12 cellular contexts compared by ENCODE assay signal in the genomic region with DNA sequence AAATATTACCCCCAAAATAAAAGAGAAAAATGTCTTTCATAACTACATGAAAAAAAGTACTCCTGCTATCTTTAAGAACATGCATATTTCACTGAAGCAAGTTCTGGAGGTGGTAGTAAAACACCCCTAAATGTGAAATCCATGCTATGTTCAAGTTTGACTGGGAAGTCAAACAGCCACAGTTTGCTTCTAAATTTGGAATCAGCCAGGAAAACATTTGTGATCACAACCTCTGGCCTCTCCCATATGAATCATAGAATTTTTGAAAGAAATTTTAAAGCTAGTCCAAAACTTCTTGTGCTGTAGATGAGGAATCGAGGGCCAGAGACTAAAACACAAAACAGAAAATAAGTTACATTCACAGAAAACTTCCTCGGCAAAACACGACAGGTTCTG. TPM values are rescaled to one million over a fixed set of nuclear protein-coding genes. Genes with fewer than 3 reads are reported as not detected.
DNase-seq lines count a peak whose midpoint lies in the region; ATAC-seq, FAIRE-seq and TF ChIP-seq lines count a peak whose summit lies in the region.
"Had no signal": no experiment of that assay in that cellular context is flagged by ENCODE, and none has a peak within 500 bp of the region (broad histone marks: within the 10 kb centered on the region; RNA-seq: fewer than 3 reads in every experiment).

No MANE protein-coding gene starts in this region.

- H2AK9ac ChIP-seq in IMR-90 (replicated peaks; ENCODE audit: low read depth, low read length, poor library complexity), result no peak overlapping the region

- no peaks in the 10 kb centered on the region for H3K36me3 ChIP-seq in IMR-90 (ENCODE audit: control insufficient read depth, insufficient read depth, low read length)
- no peaks in the 10 kb centered on the region for H3K36me3 ChIP-seq in bronchial epithelial cell (ENCODE audit: control insufficient read depth, insufficient read depth, low read length)
- no peaks in the 10 kb centered on the region for H3K36me3 ChIP-seq in left lung
- H3K36me3 ChIP-seq in suprapubic skin, result no peaks in the 10 kb centered on the region

- no peak for TF ChIP-seq EP300 in suprapubic skin (IDR thresholded peaks at IDR 0.05)

- peak overlapping the region; percentile 59 for H3K56ac ChIP-seq in IMR-90 (ENCODE audit: extremely low read depth, insufficient read depth, low read length)

- FAIRE-seq in bronchial epithelial cell (lab: Jason Lieb, UNC), result no peak
- FAIRE-seq in HTR-8/SVneo (lab: Jason Lieb, UNC), result no peak

- CTCF ChIA-PET in IMR-90 (lab: Yijun Ruan, JAX), result interaction anchor here (0.9 to 1.3 kb wide), 3 partner anchors 12 to 19 kb away, joined by 3 to 4 read pairs (median 3); no protein-coding TSS in a partner anchor

- H2BK5ac ChIP-seq in IMR-90 (ENCODE audit: low read depth, low read length, poor library complexity, severe bottlenecking), result peak overlapping the region; percentile 82

- intact Hi-C loops in IMR-90 (cut with micrococcal nuclease), result no loop called here
- intact Hi-C loops in left lung (cut with DNase I), result no loop called here

- peak overlapping the region; percentile 39 to 46; a peak in 3 of 4 replicates for H4K8ac ChIP-seq in IMR-90 (ENCODE audit: low read depth in 2 of 2, low read length in 2 of 2)

- H3K9ac ChIP-seq in IMR-90 (ENCODE audit: low read depth, low read length), result peak overlapping the region; percentile 24; the same call in 1 of the 2 replicates

- no peak overlapping the region for H2AFZ ChIP-seq in IMR-90 (replicated peaks; ENCODE audit: low read length, poor library complexity)

- peaks cover 11 to 69% of the 10 kb centered on the region in 2 experiments for H3K79me1 ChIP-seq in IMR-90 (ENCODE audit: low read depth in 1 of 2, low read length in 2 of 2)

- peak overlapping the region; percentile 76; the same call in 1 of the 2 replicates for H3K23ac ChIP-seq in IMR-90 (ENCODE audit: low read depth, low read length)

- in situ Hi-C loops in IMR-90 (cut with MboI; ENCODE audit: low sequenced_read_pairs), result no loop called here

- dilution Hi-C loops in IMR-90 (cut with HindIII; ENCODE audit: low sequenced_read_pairs, unreplicated experiment), result no loop called here

- ATAC-seq in IMR-90 (ENCODE audit: low read depth) (peak; percentile 3; the same call in 1 of the 2 replicates), left lung (no peak)

- peak overlapping the region; percentile 80 for H3K14ac ChIP-seq in IMR-90 (replicated peaks; ENCODE audit: low read depth, low read length)

- H2AK5ac ChIP-seq in IMR-90 (ENCODE audit: low read depth, low read length), result no peak overlapping the region

- H3K27me3 ChIP-seq in IMR-90 (ENCODE audit: control insufficient read depth, insufficient read depth, low read length) (no peaks in the 10 kb centered on the region), bronchial epithelial cell (ENCODE audit: control insufficient read depth, insufficient read depth, low read length) (no peaks in the 10 kb centered on the region), left lung (no peaks in the 10 kb centered on the region), suprapubic skin (no peaks in the 10 kb centered on the region)

- H3K4me3 ChIP-seq in IMR-90 (ENCODE audit: insufficient read depth, low read depth, low read length) (no peak overlapping the region; the same call in 1 of the 2 replicates), bronchial epithelial cell (ENCODE audit: low read depth, low read length) (no peak overlapping the region), left lung (no peak overlapping the region), suprapubic skin (peak overlapping the region; percentile 21)

- H3K9me1 ChIP-seq in IMR-90 (ENCODE audit: insufficient read depth, low read length), result peaks cover 15% of the 10 kb centered on the region

- peak overlapping the region; percentile 63; the same call in 1 of the 2 replicates for H3K27ac ChIP-seq in IMR-90 (ENCODE audit: insufficient read depth, low read length)
- peak overlapping the region; percentile 84 to 86 for H3K27ac ChIP-seq in left lung
- peak overlapping the region; percentile 85 for H3K27ac ChIP-seq in suprapubic skin

- H4K5ac ChIP-seq in IMR-90 (ENCODE audit: low read depth, low read length), result no peak overlapping the region; the same call in 1 of the 2 replicates

- no peak for TF ChIP-seq RAD21 in IMR-90 (IDR thresholded peaks at IDR 0.05; ENCODE audit: low read length)

- TF ChIP-seq POLR2A in IMR-90 (IDR thresholded peaks at IDR 0.05; ENCODE audit: low read depth, low read length) (no peak), suprapubic skin (IDR thresholded peaks at IDR 0.05) (no peak)

- peaks cover 7% of the 10 kb centered on the region; the same call in 1 of the 2 replicates for H4K20me1 ChIP-seq in IMR-90 (ENCODE audit: insufficient read depth, low read length)

- POLR2A ChIA-PET in IMR-90 (lab: Charles Lee; ENCODE audit: unreplicated experiment), result no interaction called here

- H4K91ac ChIP-seq in IMR-90 (ENCODE audit: insufficient read depth, low read depth, low read length), result peak overlapping the region; percentile 50

- peak overlapping the region; percentile 68; the same call in 1 of the 2 replicates for H3K4ac ChIP-seq in IMR-90 (ENCODE audit: low read depth, low read length)

- no peaks in the 10 kb centered on the region for H3K9me3 ChIP-seq in IMR-90 (ENCODE audit: control insufficient read depth, insufficient read depth, low read length)
- H3K9me3 ChIP-seq in left lung, result no peaks in the 10 kb centered on the region
- H3K9me3 ChIP-seq in suprapubic skin, result no peaks in the 10 kb centered on the region

- peak overlapping the region; percentile 46; the same call in 2 of the 3 replicates for H2BK15ac ChIP-seq in IMR-90 (ENCODE audit: low read depth, low read length)

- H2BK120ac ChIP-seq in IMR-90 (ENCODE audit: low read depth, low read length), result peak overlapping the region; percentile 80

- peak; percentile 61 for DNase-seq in IMR-90
- peak; percentile 23 for DNase-seq in bronchial epithelial cell (ENCODE audit: low read depth)
- no peak for DNase-seq in left lung
- DNase-seq in suprapubic skin (ENCODE audit: low spot score in 2 of 2), result no peak
- no peak for DNase-seq in stimulated activated CD8-positive, alpha-beta memory T cell treated with anti-CD3 and anti-CD28 coated beads, Interleukin-4, amount 100 ng/mL, for 48 hours
- no peak for DNase-seq in HTR-8/SVneo (ENCODE audit: insufficient read length, low spot score)
- no peak for DNase-seq in activated CD8-positive, alpha-beta memory T cell treated with anti-CD3 and anti-CD28 coated beads for 24 hours
- no peak for DNase-seq in GM19240 (ENCODE audit: insufficient read length, low spot score)
- DNase-seq: activated CD4-positive, alpha-beta T cell treated with anti-CD3 and anti-CD28 coated beads, Interleukin-2, amount 10 ng/mL, durations not matched to agents 7 days and 5 days; amniotic stem cell; H9; NCI-H1092 treated with DMSO at 0.1 percent for 48 hours had no signal

- peaks cover 21% of the 10 kb centered on the region for H3K4me1 ChIP-seq in IMR-90 (ENCODE audit: control insufficient read depth, insufficient read depth, low read length)
- peaks cover 39 to 92% of the 10 kb centered on the region in 2 donors for H3K4me1 ChIP-seq in left lung
- peaks cover 80% of the 10 kb centered on the region for H3K4me1 ChIP-seq in suprapubic skin

- TF ChIP-seq CTCF in IMR-90 (conservative IDR thresholded peaks at IDR 0.05; ENCODE audit: low read depth, low read length), result no peak
- TF ChIP-seq CTCF in bronchial epithelial cell (IDR thresholded peaks at IDR 0.05; ENCODE audit: insufficient read depth, low read length, severe bottlenecking), result no peak
- no peak for TF ChIP-seq CTCF in left lung (IDR thresholded peaks at IDR 0.05)
- TF ChIP-seq CTCF in suprapubic skin (IDR thresholded peaks at IDR 0.05), result no peak

- no CpG with 5 or more reads among the region's 3 CpGs for WGBS in IMR-90 (ENCODE audit: extremely low coverage in 2 of 2, insufficient read length in 1 of 2), 2 experiments
- WGBS in suprapubic skin, result 45% methylated on average over 3 of the region's 3 CpGs

- H3K18ac ChIP-seq in IMR-90 (ENCODE audit: low read depth, low read length), result peak overlapping the region; percentile 79; the same call in 1 of the 2 replicates

- no TSS peak for BruUV-seq in IMR-90 (replicated peaks; lab: Mats Ljungman, UMichigan)

- H2BK20ac ChIP-seq in IMR-90 (ENCODE audit: low read depth, low read length), result peak overlapping the region; percentile 75; the same call in 1 of the 2 replicates

- H3K4me2 ChIP-seq in IMR-90 (ENCODE audit: low read depth, low read length), result peak overlapping the region; percentile 63

TF ChIP-seq in IMR-90, 13 proteins besides CTCF, POLR2A, EP300 and RAD21:
- TF ChIP-seq MAZ (IDR thresholded peaks at IDR 0.05; ENCODE audit: borderline replicate concordance, low read depth, low read length) (no peak), RFX5 (IDR thresholded peaks at IDR 0.05; ENCODE audit: low read depth, low read length) (no peak)

RNA-seq across cellular contexts. Expression of gene SORT1, which starts 6.6 kb away (rescaled TPM):
- total RNA-seq in IMR-90 (2012; rRNA removed) (16.7 and 18.9 TPM in 2 replicates), bronchial epithelial cell (7.9 and 31.1 TPM in 2 replicates), left lung (100 to 1,000 TPM; 123 to 165 TPM), suprapubic skin (10 to 100 TPM; 27.8 to 52.7 (median 34.5) TPM)
- 13.7 and 15.8 TPM in 2 replicates for polyA plus RNA-seq in IMR-90 (2012; rRNA removed)
- polyA plus RNA-seq in IMR-90 (2012; cell fraction: cytosol; rRNA removed), result 6.4 and 8.4 TPM in 2 replicates
- polyA plus RNA-seq in IMR-90 (2012; cell fraction: nucleus; rRNA removed; ENCODE audit: low replicate concordance), result 4.3 and 13.9 TPM in 2 replicates

RNA-seq across cellular contexts. Expression of gene PSMA5, which starts 35.1 kb away (rescaled TPM):
- 75.5 and 83.9 TPM in 2 replicates for total RNA-seq in IMR-90 (2012; rRNA removed)
- polyA plus RNA-seq in IMR-90 (2012; rRNA removed), result 107 TPM in 2 replicates
- polyA plus RNA-seq in IMR-90 (2012; cell fraction: cytosol; rRNA removed), result 39.5 and 60.3 TPM in 2 replicates
- polyA plus RNA-seq in IMR-90 (2012; cell fraction: nucleus; rRNA removed; ENCODE audit: low replicate concordance), result 11.0 and 46.7 TPM in 2 replicates
- total RNA-seq in bronchial epithelial cell, result 31.0 and 42.9 TPM in 2 replicates
- total RNA-seq in left lung, result 10 to 100 TPM; 62.2 to 89.0 TPM
- total RNA-seq in suprapubic skin, result 10 to 100 TPM; 26.2 to 36.2 (median 31.5) TPM

Comparison
In these comparisons a context has a peak if more than half of its experiments do, and no peak if none do; other contexts are left out.
1. DNase-seq: peak in IMR-90 (single experiment) and bronchial epithelial cell (single experiment); none in left lung (0 of 2), suprapubic skin (0 of 2), stimulated activated CD8-positive, alpha-beta memory T cell treated with anti-CD3 and anti-CD28 coated beads, Interleukin-4, amount 100 ng/mL, for 48 hours (single experiment), HTR-8/SVneo (single experiment), activated CD8-positive, alpha-beta memory T cell treated with anti-CD3 and anti-CD28 coated beads for 24 hours (single experiment) and GM19240 (single experiment).
2. Peak in every context shown above with its lines, with median percentiles within 50 percentile points of each other: H3K27ac ChIP-seq.